ENCODE assay signal across 28 cellular contexts in the genomic region with DNA sequence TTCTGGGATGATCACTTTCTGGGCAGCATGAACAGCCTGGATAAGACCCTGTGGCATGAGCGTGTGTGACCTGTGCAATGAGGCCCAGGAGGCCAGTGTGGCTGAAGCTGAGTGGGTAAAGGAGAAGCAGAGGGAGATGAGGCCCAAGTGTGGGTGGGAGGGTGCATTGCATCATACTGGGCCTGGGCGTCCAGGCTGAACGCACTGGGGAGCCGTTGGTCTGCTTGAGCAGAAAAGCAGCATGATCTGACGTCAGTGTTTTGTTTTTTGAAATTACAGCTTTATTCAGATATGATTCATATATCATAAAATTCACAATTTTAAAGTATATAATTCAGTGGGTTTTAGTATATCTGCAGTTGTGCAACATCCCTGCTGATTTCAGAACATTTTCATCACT.
"Had no signal": no experiment of that assay in that cellular context is flagged by ENCODE, and none has a peak within 500 bp of the region (broad histone marks: within the 10 kb centered on the region; RNA-seq: fewer than 3 reads in every experiment).

No MANE protein-coding gene starts in this region.

- H3K4me3 ChIP-seq: left ventricle myocardium inferior, smooth muscle cell, uterus had no signal

- H3K27ac ChIP-seq: foreskin keratinocyte, left ventricle myocardium inferior, neutrophil, uterus, WERI-Rb-1 had no signal

- H3K27me3 ChIP-seq: foreskin keratinocyte, neutrophil, uterus had no signal

- H3K4me1 ChIP-seq: foreskin keratinocyte, left ventricle myocardium inferior, uterus had no signal

- H3K36me3 ChIP-seq: left ventricle myocardium inferior, neutrophil, uterus, WERI-Rb-1 had no signal

- DNase-seq: activated CD4-positive, alpha-beta memory T cell treated with anti-CD3 and anti-CD28 coated beads for 36 hours; activated CD4-positive, alpha-beta T cell treated with anti-CD3 and anti-CD28 coated beads, Interleukin-2, amount 10 ng/mL, durations not matched to agents 24 days and 14 days; activated CD8-positive, alpha-beta memory T cell treated with anti-CD3 and anti-CD28 coated beads, Interleukin-2, amount 50 U/mL, for 4 hours; activated gamma-delta T cell; activated naive CD4-positive, alpha-beta T cell treated with anti-CD3 and anti-CD28 coated beads, Interleukin-2, amount 10 ng/mL, durations not matched to agents 7 days and 5 days; activated naive CD8-positive, alpha-beta T cell treated with anti-CD3 and anti-CD28 coated beads, Interleukin-2, amount 10 ng/mL, durations not matched to agents 7 days and 5 days; activated T-cell treated with anti-CD3 and anti-CD28 coated beads, Interleukin-2, amount 50 U/mL, for 1 hour; amygdala; caudate nucleus; cortex of kidney; foreskin keratinocyte; islet precursor cell; left ventricle myocardium inferior; mammary epithelial cell; stimulated activated CD4-positive, alpha-beta T cell treated with anti-CD3 and anti-CD28 coated beads, Interleukin-1b, Interleukin-23, amount 100 ng/mL, for 48 hours; stimulated activated CD4-positive, alpha-beta T cell treated with anti-CD3 and anti-CD28 coated beads, Interleukin-4, amount 100 ng/mL, for 4 hours; stimulated activated CD8-positive, alpha-beta memory T cell treated with anti-CD3 and anti-CD28 coated beads, Interleukin-4, amount 100 ng/mL, for 48 hours; stimulated activated naive CD8-positive, alpha-beta T cell treated with anti-CD3 and anti-CD28 coated beads, Interleukin-15, amount 100 ng/mL, for 72 hours; substantia nigra; T-helper 9 cell; uterus; WERI-Rb-1 had no signal

- ATAC-seq: activated CD4-positive, CD25-positive, alpha-beta regulatory T cell treated with anti-CD3 and anti-CD28 coated beads, Interleukin-2, amount 50 U/mL, for 24 hours; esophagus mucosa; foreskin keratinocyte; sciatic nerve; stimulated activated memory B cell treated with anti-CD40 and anti-IgM and Interleukin-4, amounts not matched to agents 10 μg/mL and 1 μg/mL and 100 μg/mL, for 72 hours; stimulated activated naive CD8-positive, alpha-beta T cell treated with anti-CD3 and anti-CD28 coated beads, Interleukin-15, amount 100 ng/mL, for 72 hours had no signal

- H3K4me2 ChIP-seq: smooth muscle cell had no signal

- H3K9me3 ChIP-seq: left ventricle myocardium inferior, neutrophil, uterus had no signal
